In the genomic region with DNA sequence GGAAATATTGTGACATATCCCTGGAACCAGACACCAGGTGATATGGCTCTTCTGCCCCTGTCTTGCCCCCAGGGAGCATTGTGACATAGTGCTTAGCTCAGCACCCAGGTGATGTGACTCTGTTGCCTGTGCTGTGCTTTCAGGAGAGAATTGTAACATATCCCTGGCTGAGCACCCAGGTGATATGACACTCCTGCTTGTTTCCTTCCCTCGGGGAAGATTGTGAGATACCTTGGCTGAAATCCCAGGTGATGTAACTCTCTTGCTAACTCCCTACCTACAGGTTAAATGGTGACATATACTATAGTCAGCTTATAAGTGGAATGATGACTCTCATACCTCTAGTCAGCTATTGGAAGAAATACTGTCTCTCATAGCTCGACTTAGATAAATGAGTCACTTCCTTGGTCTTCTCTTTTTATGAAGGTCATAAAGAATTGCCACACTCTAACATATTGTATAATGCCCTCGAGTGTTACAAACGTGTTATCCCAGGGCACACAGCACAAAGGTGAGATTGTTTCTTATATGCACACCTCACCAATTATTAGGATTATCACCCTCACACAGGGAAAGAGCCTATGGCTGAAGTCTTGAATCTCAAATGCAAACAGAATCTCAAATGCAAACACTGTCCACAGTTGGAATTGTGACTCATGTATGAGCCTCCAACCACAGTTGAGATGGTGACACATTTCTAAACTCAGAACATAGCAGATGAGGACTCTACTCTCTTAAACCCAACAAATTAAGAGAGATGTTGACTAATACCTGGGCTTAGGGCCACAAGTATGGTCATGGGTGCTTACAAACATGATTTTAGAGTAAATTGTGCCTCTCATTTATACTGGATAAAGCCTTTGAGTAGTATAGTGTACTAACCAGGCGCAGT, we compare ENCODE assay signal across 10 cellular contexts. TPM values are rescaled to one million over a fixed set of nuclear protein-coding genes. Genes with fewer than 3 reads are reported as not detected.
DNase-seq lines count a peak whose midpoint lies in the region; ATAC-seq and TF ChIP-seq lines count a peak whose summit lies in the region.
"Had no signal": no experiment of that assay in that cellular context is flagged by ENCODE, and none has a peak within 500 bp of the region (broad histone marks: within the 10 kb centered on the region; RNA-seq: fewer than 3 reads in every experiment).

No MANE protein-coding gene starts in this region.

- peaks cover 14% of the 10 kb centered on the region; the same call in 1 of the 2 replicates for H4K20me1 ChIP-seq in SK-N-SH (ENCODE audit: insufficient read depth)

- H2AFZ ChIP-seq in SK-N-SH (ENCODE audit: low read depth), result no peak overlapping the region

- no peak overlapping the region for H3K9ac ChIP-seq in SK-N-SH

- peaks cover 36% of the 10 kb centered on the region for H3F3A ChIP-seq in SK-N-SH (replicated peaks; ENCODE audit: insufficient read depth)

- H3K4me1 Mint-ChIP-seq in activated T-cell treated with anti-CD3 and anti-CD28 coated beads, Interleukin-2, amount 50 U/mL, for 4 hours (ENCODE audit: low read depth), result peaks cover 12% of the 10 kb centered on the region
- H3K4me1 Mint-ChIP-seq: CD14-positive monocyte had no signal

- H3K4me3 ChIP-seq in SK-N-SH (ENCODE audit: low read depth in 2 of 2, low read length in 1 of 2), result no peak overlapping the region; a peak in 1 of 4 replicates
- H3K4me3 ChIP-seq in fibroblast of mammary gland (ENCODE audit: control insufficient read depth, low read depth, low read length), result no peak overlapping the region
- no peak overlapping the region for H3K4me3 ChIP-seq in transverse colon
- H3K4me3 ChIP-seq: vagina had no signal

- H3K9me3 Mint-ChIP-seq in activated T-cell treated with anti-CD3 and anti-CD28 coated beads, Interleukin-2, amount 50 U/mL, for 4 hours, result no peaks in the 10 kb centered on the region
- H3K9me3 Mint-ChIP-seq: CD14-positive monocyte had no signal

- no peak overlapping the region for H3K4me3 Mint-ChIP-seq in activated T-cell treated with anti-CD3 and anti-CD28 coated beads, Interleukin-2, amount 50 U/mL, for 4 hours
- H3K4me3 Mint-ChIP-seq: CD14-positive monocyte had no signal

- intact Hi-C loops in transverse colon (cut with DNase I; ENCODE audit: low total_unique reads), result no loop called here
- intact Hi-C loops in posterior cingulate gyrus (cut with DNase I), result no loop called here

- ATAC-seq in activated T-cell treated with anti-CD3 and anti-CD28 coated beads, Interleukin-2, amount 50 U/mL, for 4 hours, result peak; percentile 84 to 86

- no peak for TF ChIP-seq POLR2A in transverse colon (IDR thresholded peaks at IDR 0.05)

- no peak for TF ChIP-seq RAD21 in SK-N-SH (IDR thresholded peaks at IDR 0.05; ENCODE audit: low read length)

- no peak for DNase-seq in activated T-cell treated with anti-CD3 and anti-CD28 coated beads, Interleukin-2, amount 50 U/mL, for 4 hours
- DNase-seq in activated T-cell treated with anti-CD3 and anti-CD28 coated beads, Interleukin-2, amount 50 U/mL, for 1 hour, result no peak
- no peak for DNase-seq in SK-N-SH
- peak; percentile 96 for DNase-seq in fibroblast of mammary gland (ENCODE audit: low read depth)
- DNase-seq in transverse colon, result no peak
- no peak for DNase-seq in GM19238 (ENCODE audit: insufficient read length, low spot score)
- DNase-seq in cerebellar nuclear complex (lab: John Stamatoyannopoulos, UW), result no peak
- DNase-seq in posterior cingulate gyrus, result no peak

- H3K36me3 ChIP-seq in SK-N-SH (replicated peaks in 1 of 2; ENCODE audit: control insufficient read depth in 1 of 2, insufficient read depth in 2 of 2, low read length in 1 of 2), result peaks cover 44 to 65% of the 10 kb centered on the region in 2 experiments
- peaks cover 0 to 34% (median 17%) of the 10 kb centered on the region in 4 donors for H3K36me3 ChIP-seq in transverse colon

- POLR2A ChIA-PET in SK-N-SH (lab: Yijun Ruan, JAX), result interaction anchor here (0.6 kb wide), 1 partner anchor 20 kb away, joined by 5 read pairs; no protein-coding TSS in a partner anchor

- H3K9me3 ChIP-seq in SK-N-SH (no peaks in the 10 kb centered on the region), transverse colon (no peaks in the 10 kb centered on the region)
- H3K9me3 ChIP-seq: vagina had no signal

- H3K27me3 ChIP-seq in SK-N-SH (ENCODE audit: insufficient read depth) (no peaks in the 10 kb centered on the region), transverse colon (no peaks in the 10 kb centered on the region)
- H3K27me3 ChIP-seq: vagina had no signal

- TF ChIP-seq EP300 in SK-N-SH (IDR thresholded peaks at IDR 0.05; ENCODE audit: borderline replicate concordance in 1 of 2, low read depth in 1 of 2, low read length in 1 of 2) (no peak), transverse colon (IDR thresholded peaks at IDR 0.05; ENCODE audit: low read depth) (no peak)

- H3K4me2 ChIP-seq in SK-N-SH, result peak overlapping the region; percentile 52

- H3K79me2 ChIP-seq in SK-N-SH (ENCODE audit: insufficient read depth), result peaks cover 13% of the 10 kb centered on the region; the same call in 1 of the 2 replicates

- 31% methylated on average over 5 of the region's 5 CpGs for WGBS in SK-N-SH (ENCODE audit: low lambda C conversion rate)
- 36 to 52% methylated on average over 2 to 5 of the region's 5 CpGs for WGBS in transverse colon (ENCODE audit: low coverage in 1 of 2), 2 donors

- no peaks in the 10 kb centered on the region for H3K27me3 Mint-ChIP-seq in activated T-cell treated with anti-CD3 and anti-CD28 coated beads, Interleukin-2, amount 50 U/mL, for 4 hours (ENCODE audit: low read depth)

- H3K9me2 ChIP-seq in SK-N-SH, result no peaks in the 10 kb centered on the region

- CTCF ChIA-PET in SK-N-SH (lab: Yijun Ruan, JAX), result no interaction called here

- peaks cover 0 to 12% of the 10 kb centered on the region in 2 experiments; a peak in 2 of 4 replicates for H3K4me1 ChIP-seq in SK-N-SH (ENCODE audit: control insufficient read depth in 1 of 2, insufficient read depth in 2 of 2, low read depth in 1 of 2, low read length in 1 of 2)
- no peaks in the 10 kb centered on the region for H3K4me1 ChIP-seq in transverse colon
- H3K4me1 ChIP-seq: vagina had no signal

- TF ChIP-seq CTCF in SK-N-SH (IDR thresholded peaks at IDR 0.05) (no peak), fibroblast of mammary gland (conservative IDR thresholded peaks at IDR 0.05; ENCODE audit: control insufficient read depth, insufficient read depth, low read depth, low read length) (no peak), transverse colon (IDR thresholded peaks at IDR 0.05) (no peak)

- peaks cover 55% of the 10 kb centered on the region for H3K36me3 Mint-ChIP-seq in activated T-cell treated with anti-CD3 and anti-CD28 coated beads, Interleukin-2, amount 50 U/mL, for 4 hours (ENCODE audit: insufficient read depth)

- in situ Hi-C loops in transverse colon (cut with MboI; ENCODE audit: low pct_ligation_motif_present in 1 of 4, low pct_unique_long_range_greater_than_20kb in 1 of 4, low sequenced_read_pairs in 3 of 4), result no loop called here

- H3K27ac ChIP-seq in SK-N-SH (ENCODE audit: low read depth in 2 of 2, low read length in 1 of 2) (peak overlapping the region in 1 of 2 experiments; percentile 74; a peak in 2 of 4 replicates), transverse colon (peak overlapping the region in 3 of 4 donors; percentile 14 to 57 (median 45))
- H3K27ac ChIP-seq: vagina had no signal

TF ChIP-seq in SK-N-SH, 30 proteins besides CTCF, POLR2A, EP300 and RAD21 (continues in another document):
- no peak for TF ChIP-seq MXI1 (IDR thresholded peaks at IDR 0.05; ENCODE audit: low read depth, low read length)
- no peak for TF ChIP-seq RCOR1 (IDR thresholded peaks at IDR 0.05; ENCODE audit: low read length)
- TF ChIP-seq EZH2phosphoT487 (IDR thresholded peaks at IDR 0.05; ENCODE audit: borderline replicate concordance, low read depth), result no peak
- no peak for TF ChIP-seq TAF1 (IDR thresholded peaks at IDR 0.05; ENCODE audit: borderline replicate concordance, low read depth, low read length)
- TF ChIP-seq YY1 (IDR thresholded peaks at IDR 0.05; ENCODE audit: low read depth), result no peak
- TF ChIP-seq NFIC (IDR thresholded peaks at IDR 0.05; ENCODE audit: borderline replicate concordance), result peak; percentile 26; the same call in 1 of the 2 replicates
- TF ChIP-seq FOXM1 (IDR thresholded peaks at IDR 0.05; ENCODE audit: low read depth), result no peak
- no peak for TF ChIP-seq ZBTB33 (IDR thresholded peaks at IDR 0.05; ENCODE audit: borderline replicate concordance, low read depth)
- no peak; the same call in 1 of the 2 replicates for TF ChIP-seq TCF12 (IDR thresholded peaks at IDR 0.05)
- TF ChIP-seq MEF2A (IDR thresholded peaks at IDR 0.05; ENCODE audit: borderline replicate concordance, low read depth), result no peak
- TF ChIP-seq RXRA (IDR thresholded peaks at IDR 0.05; ENCODE audit: borderline replicate concordance, low read depth), result no peak
- no peak for TF ChIP-seq NRF1 (IDR thresholded peaks at IDR 0.05; ENCODE audit: low read depth, low read length)
- TF ChIP-seq TEAD4 (IDR thresholded peaks at IDR 0.05; ENCODE audit: borderline replicate concordance, insufficient read depth), result no peak

RNA-seq across cellular contexts. Expression of gene ZNF254, which starts 32.7 kb away (rescaled TPM):
- 1 to 10 TPM; 5.6 to 7.0 (median 6.8) TPM for total RNA-seq in activated T-cell treated with anti-CD3 and anti-CD28 coated beads, Interleukin-2, amount 50 U/mL, for 4 hours
- polyA plus RNA-seq in SK-N-SH (2012; rRNA removed), result 3.1 and 4.2 TPM in 2 replicates
- polyA plus RNA-seq in SK-N-SH (2012; cell fraction: cytosol; rRNA removed), result 3.9 and 5.2 TPM in 2 replicates
- polyA plus RNA-seq in SK-N-SH (2012; cell fraction: nucleus; rRNA removed), result 3.4 and 6.1 TPM in 2 replicates
- 10 to 100 TPM in 3 of 4 donors, 1 to 10 TPM in 1; 5.2 to 25.1 (median 21.4) TPM for total RNA-seq in transverse colon
